Comparison of ENCODE assay signal across 8 cellular contexts in genomic region chr14:35121026-35121886, GRCh38. TPM values are rescaled to one million over a fixed set of nuclear protein-coding genes. Genes with fewer than 3 reads are reported as not detected.
A peak's percentile ranks its signal among the peaks of the same experiment; 100 is the strongest.
DNase-seq lines count a peak whose midpoint lies in the region; TF ChIP-seq lines count a peak whose summit lies in the region.

No MANE protein-coding gene starts in this region.

- no peaks in the 10 kb centered on the region for H3K36me3 ChIP-seq in adipocyte (ENCODE audit: control insufficient read depth, insufficient read depth, low read length, severe bottlenecking)
- H3K36me3 ChIP-seq in stomach = peaks cover 0 to 11% (median 9%) of the 10 kb centered on the region in 4 donors

- H3K9me3 ChIP-seq in adipocyte (ENCODE audit: control insufficient read depth, low read length) (no peaks in the 10 kb centered on the region), stomach (no peaks in the 10 kb centered on the region)

- TF ChIP-seq CTCF in GM12865 (IDR thresholded peaks at IDR 0.05; ENCODE audit: insufficient read depth, low read depth, low read length, missing control alignments) (no peak), stomach (IDR thresholded peaks at IDR 0.05) (no peak)

- DNase-seq in GM12865 (ENCODE audit: low read depth) = peak; percentile 24
- DNase-seq in adipocyte (ENCODE audit: low read depth) = no peak
- DNase-seq in immature natural killer cell = no peak
- no peak for DNase-seq in stomach
- no peak for DNase-seq in NCI-H446 (lab: John Stamatoyannopoulos, UW)
- no peak for DNase-seq in NCI-H187 treated with DMSO at 0.1 percent for 48 hours (lab: John Stamatoyannopoulos, UW)
- no peak for DNase-seq in amygdala (lab: John Stamatoyannopoulos, UW)

- H3K4me3 ChIP-seq in GM12865 (ENCODE audit: low read depth, low read length) = peak overlapping the region; percentile 70
- peak overlapping the region; percentile 98 for H3K4me3 ChIP-seq in adipocyte (ENCODE audit: low read length)
- H3K4me3 ChIP-seq in stomach = peak overlapping the region; percentile 60 to 89 (median 74)

- peak overlapping the region; percentile 95 to 100 (median 100) for H3K4me3 Mint-ChIP-seq in immature natural killer cell

- peaks cover 63 to 93% of the 10 kb centered on the region in 2 donors for H3K4me1 Mint-ChIP-seq in immature natural killer cell

- peak overlapping the region; percentile 94 to 98 (median 97) for H3K27ac ChIP-seq in stomach

- intact Hi-C loops in stomach (cut with DNase I; ENCODE audit: low total_unique reads) = no loop called here

- H3K27me3 Mint-ChIP-seq in immature natural killer cell (ENCODE audit: low read depth in 3 of 3) = peaks cover 6 to 18% (median 8%) of the 10 kb centered on the region in 3 donors

- TF ChIP-seq RAD21 in Ishikawa (IDR thresholded peaks at IDR 0.05; ENCODE audit: low read depth) = no peak

- peaks cover 8 to 14% (median 11%) of the 10 kb centered on the region in 3 donors for H3K36me3 Mint-ChIP-seq in immature natural killer cell

- H3K4me1 ChIP-seq in adipocyte (ENCODE audit: control insufficient read depth, insufficient read depth, low read length) (peaks cover 17% of the 10 kb centered on the region), stomach (peaks cover 15 to 76% (median 36%) of the 10 kb centered on the region in 4 donors)

- peak overlapping the region; percentile 96 for H3K9ac ChIP-seq in adipocyte (ENCODE audit: low read length)

- 7 to 12% (median 10%) methylated on average over 34 of the region's 34 CpGs for WGBS in stomach, 5 donors

- no peak for TF ChIP-seq POLR2A in stomach (IDR thresholded peaks at IDR 0.05)

- no peaks in the 10 kb centered on the region for H3K27me3 ChIP-seq in adipocyte (replicated peaks; ENCODE audit: control insufficient read depth, insufficient read depth, low read length)
- no peaks in the 10 kb centered on the region for H3K27me3 ChIP-seq in stomach

- peak overlapping the region; percentile 99 to 100 (median 100) for H3K27ac Mint-ChIP-seq in immature natural killer cell

- no peak for TF ChIP-seq EP300 in Ishikawa (IDR thresholded peaks at IDR 0.05; ENCODE audit: borderline replicate concordance)
- TF ChIP-seq EP300 in stomach (IDR thresholded peaks at IDR 0.05) = no peak

- H3K9me3 Mint-ChIP-seq in immature natural killer cell = no peaks in the 10 kb centered on the region

TF ChIP-seq in Ishikawa, 13 proteins besides CTCF, POLR2A, EP300 and RAD21:
- TF ChIP-seq TEAD4 (IDR thresholded peaks at IDR 0.05) (peak; percentile 54), TAF1 (IDR thresholded peaks at IDR 0.05; ENCODE audit: low read depth) (peak; percentile 59; the same call in 1 of the 2 replicates), ZBTB7A (IDR thresholded peaks at IDR 0.05; ENCODE audit: low read depth) (no peak)

RNA-seq across cellular contexts. Expression of gene PPP2R3C, which starts 0.5 kb away (rescaled TPM):
- 10 to 100 TPM; 73.4 to 76.5 (median 75.3) TPM for polyA plus RNA-seq in immature natural killer cell
- total RNA-seq in stomach = 10 to 100 TPM; 15.6 to 53.7 (median 21.0) TPM
- polyA plus RNA-seq in stomach = 10 to 100 TPM; 24.2 to 47.4 (median 25.1) TPM

RNA-seq across cellular contexts. Expression of gene PRORP, which starts 1.1 kb away (rescaled TPM):
- 10 to 100 TPM; 32.7 to 59.5 (median 36.7) TPM for polyA plus RNA-seq in immature natural killer cell
- total RNA-seq in stomach = 10 to 100 TPM; 36.9 to 79.0 (median 52.1) TPM
- polyA plus RNA-seq in stomach = 10 to 100 TPM in 1 of 3 donors, 1 to 10 TPM in 2; 6.6 to 13.8 (median 9.1) TPM
